ENCODE assay signal across 7 cellular contexts in the genomic region with DNA sequence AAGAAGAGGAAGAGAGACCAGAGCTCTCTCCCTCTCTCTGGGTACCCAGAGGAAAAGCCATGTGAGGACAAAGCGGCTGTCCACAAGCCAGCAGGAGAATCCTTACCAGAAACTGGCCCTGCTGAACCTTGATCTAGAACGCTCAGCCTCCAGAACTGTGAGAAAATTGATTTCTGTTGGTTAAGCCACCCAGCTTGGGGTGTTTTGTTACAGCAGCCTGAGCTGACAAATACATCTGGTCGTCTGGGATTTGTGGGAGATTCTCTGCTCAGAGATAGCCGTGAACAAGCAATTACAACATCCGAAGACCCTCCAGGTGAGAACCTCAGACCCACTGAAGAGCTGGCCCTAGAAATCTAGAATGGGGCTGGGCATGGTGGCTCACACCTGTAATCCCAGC. TPM values are rescaled to one million over a fixed set of nuclear protein-coding genes. Genes with fewer than 3 reads are reported as not detected.
"Had no signal": no experiment of that assay in that cellular context is flagged by ENCODE, and none has a peak within 500 bp of the region (broad histone marks: within the 10 kb centered on the region; RNA-seq: fewer than 3 reads in every experiment).

No MANE protein-coding gene starts in this region.

- H3K27ac ChIP-seq: HL-60 had no signal

- H3K4me3 ChIP-seq: K562 had no signal

- DNase-seq: IMR-90, KBM-7 had no signal

- FAIRE-seq: HTR-8/SVneo, K562 had no signal

- ATAC-seq: K562 had no signal

RNA-seq across cellular contexts. Expression of a gene that starts 6.5 kb away (rescaled TPM):
- total RNA-seq: HT-29, IMR-90, K562 had no signal
- polyA plus RNA-seq: IgD-negative memory B cell, IMR-90, K562 had no signal
